22 cellular contexts compared by ENCODE assay signal in the genomic region with DNA sequence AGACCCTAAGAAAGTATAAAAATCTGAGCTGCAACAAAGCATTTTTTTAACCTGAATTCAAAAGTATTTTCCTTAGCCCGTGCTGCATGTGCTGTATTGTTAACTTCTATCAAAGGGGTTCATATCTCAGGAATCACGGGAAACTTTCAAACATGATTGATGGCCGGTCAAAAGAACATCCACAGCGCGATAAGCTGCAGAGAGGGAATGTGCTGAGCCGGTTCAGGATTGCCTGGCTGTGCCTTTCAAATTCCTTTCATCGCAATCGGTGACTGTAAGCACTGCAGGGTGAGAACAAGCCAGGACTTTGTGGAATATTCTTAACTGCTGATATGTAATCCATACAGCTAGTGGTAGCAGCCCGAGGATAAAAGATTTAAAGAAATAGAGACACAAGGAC.
DNase-seq lines count a peak whose midpoint lies in the region; ATAC-seq, FAIRE-seq and TF ChIP-seq lines count a peak whose summit lies in the region.
"Had no signal": no experiment of that assay in that cellular context is flagged by ENCODE, and none has a peak within 500 bp of the region (broad histone marks: within the 10 kb centered on the region; RNA-seq: fewer than 3 reads in every experiment).

No MANE protein-coding gene starts in this region.

- TF ChIP-seq CTCF in GM23338 (conservative IDR thresholded peaks at IDR 0.05; ENCODE audit: low read depth in 2 of 2) (no peak), K562 (IDR thresholded peaks at IDR 0.05 in 2 of 3, conservative IDR thresholded peaks at IDR 0.05 in 1 of 3; ENCODE audit: insufficient read depth in 2 of 3, low read depth in 1 of 3, low read length in 3 of 3) (no peak)

- TF ChIP-seq EP300 in K562 (IDR thresholded peaks at IDR 0.05; ENCODE audit: low read length), result no peak

- no peak for FAIRE-seq in K562 (lab: Jason Lieb, UNC)
- FAIRE-seq: GM12891 had no signal

- H3K36me3 ChIP-seq in GM23338 (ENCODE audit: insufficient read depth) (no peaks in the 10 kb centered on the region), K562 (ENCODE audit: control insufficient read depth, insufficient read depth, low read length) (no peaks in the 10 kb centered on the region), trophoblast cell (ENCODE audit: control insufficient read depth in 1 of 2, insufficient read depth in 2 of 2, low read length in 2 of 2) (no peaks in the 10 kb centered on the region)

- no peak for TF ChIP-seq RAD21 in K562 (CRISPR knock-in tag; conservative IDR thresholded peaks at IDR 0.05 in 1 of 2, IDR thresholded peaks at IDR 0.05 in 1 of 2)

- DNase-seq in GM23338 (ENCODE audit: low spot score) (no peak), K562 (ENCODE audit: extremely low read depth in 1 of 4, low spot score in 3 of 4) (no peak), left ventricle myocardium superior (no peak), trophoblast cell (peak; percentile 33 to 39)
- no peak for DNase-seq in activated naive CD4-positive, alpha-beta T cell (lab: John Stamatoyannopoulos, UW)
- DNase-seq: activated CD4-positive, alpha-beta T cell treated with anti-CD3 and anti-CD28 coated beads, Interleukin-2, amount 10 ng/mL, durations not matched to agents 7 days and 5 days; activated CD8-positive, alpha-beta memory T cell treated with anti-CD3 and anti-CD28 coated beads, Interleukin-2, amount 50 U/mL, for 4 hours; activated naive CD8-positive, alpha-beta T cell treated with anti-CD3 and anti-CD28 coated beads, Interleukin-2, amount 50 U/mL, for 24 hours; CD4-positive, CD25-positive, alpha-beta regulatory T cell; central memory CD4-positive, alpha-beta T cell; effector CD8-positive, alpha-beta T cell; H9; naive thymus-derived CD4-positive, alpha-beta T cell; NCI-H1694; NCI-H446; RPMI8226; stimulated activated CD4-positive, alpha-beta T cell treated with anti-CD3 and anti-CD28 coated beads, Interleukin-12 subunit alpha, Interleukin-12 subunit beta, amount 100 ng/mL, for 4 hours had no signal

- 0 out of 2 replicates have a peak, but pooled peaks cover 4% of the 10 kb centered on the region for H3K9me2 ChIP-seq in GM23338 (ENCODE audit: insufficient read depth)

- POLR2A ChIA-PET in K562 (lab: Yijun Ruan, JAX), result no interaction called here

- H3K27me3 ChIP-seq in GM23338 (ENCODE audit: insufficient read depth) (no peaks in the 10 kb centered on the region), K562 (ENCODE audit: control insufficient read depth in 2 of 2, insufficient read depth in 2 of 2, low read length in 2 of 2) (no peaks in the 10 kb centered on the region), trophoblast cell (ENCODE audit: insufficient read depth, low read length) (no peaks in the 10 kb centered on the region)

- H3K27ac ChIP-seq in GM23338 (ENCODE audit: low read depth), result no peak overlapping the region
- no peak overlapping the region for H3K27ac ChIP-seq in K562 (ENCODE audit: extremely low read depth, low read depth, low read length)
- no peak overlapping the region for H3K27ac ChIP-seq in trophoblast cell (ENCODE audit: low read depth, low read length)
- H3K27ac ChIP-seq: HL-60 had no signal

- no peaks in the 10 kb centered on the region for H3K9me1 ChIP-seq in K562 (ENCODE audit: control insufficient read depth, insufficient read depth, low read length)

- no peak overlapping the region for H3K18ac ChIP-seq in trophoblast cell (ENCODE audit: low read length)

- CTCF ChIA-PET in K562 (lab: Yijun Ruan, JAX; ENCODE audit: low intra/inter-chr PET ratio), result no interaction called here

- no peak overlapping the region for H4K12ac ChIP-seq in trophoblast cell (ENCODE audit: low read depth, low read length)

- H3K14ac ChIP-seq in trophoblast cell (ENCODE audit: low read length), result no peak overlapping the region

- no peak overlapping the region for H4K91ac ChIP-seq in trophoblast cell (ENCODE audit: low read depth, low read length)

- no peaks in the 10 kb centered on the region for H3K4me1 ChIP-seq in GM23338 (ENCODE audit: insufficient read depth)
- no peaks in the 10 kb centered on the region for H3K4me1 ChIP-seq in K562 (replicated peaks in 1 of 2; ENCODE audit: control insufficient read depth in 2 of 2, insufficient read depth in 2 of 2, low read length in 2 of 2)
- no peaks in the 10 kb centered on the region for H3K4me1 ChIP-seq in trophoblast cell (ENCODE audit: control insufficient read depth in 1 of 2, insufficient read depth in 2 of 2, low read length in 2 of 2)

- no peak overlapping the region for H2BK12ac ChIP-seq in trophoblast cell (ENCODE audit: low read length)

- H3K4me3 Mint-ChIP-seq in GM23338, result no peak overlapping the region
- H3K4me3 Mint-ChIP-seq: activated CD4-positive, alpha-beta T cell treated with anti-CD3 and anti-CD28 coated beads, Interleukin-2, amount 10 ng/mL, durations not matched to agents 7 days and 5 days; activated naive CD8-positive, alpha-beta T cell treated with anti-CD3 and anti-CD28 coated beads, Interleukin-2, amount 50 U/mL, for 24 hours; CD4-positive, CD25-positive, alpha-beta regulatory T cell; H9; naive thymus-derived CD4-positive, alpha-beta T cell had no signal

- no peak overlapping the region for H3K9ac ChIP-seq in K562 (ENCODE audit: insufficient read depth in 1 of 2, low read depth in 2 of 2, low read length in 2 of 2)
- H3K9ac ChIP-seq in trophoblast cell (ENCODE audit: low read length), result no peak overlapping the region

- H2AK5ac ChIP-seq in trophoblast cell (ENCODE audit: low read length), result no peak overlapping the region

- no peaks in the 10 kb centered on the region for H3K79me1 ChIP-seq in trophoblast cell (ENCODE audit: low read length)

- H2BK5ac ChIP-seq in trophoblast cell (ENCODE audit: low read depth, low read length, poor library complexity), result no peak overlapping the region

- TF ChIP-seq POLR2A in K562 (conservative IDR thresholded peaks at IDR 0.05), result no peak

- no peak overlapping the region for H3K4ac ChIP-seq in trophoblast cell (ENCODE audit: low read depth, low read length)

- H3K27me3 Mint-ChIP-seq in GM23338 (ENCODE audit: insufficient read depth, low read depth, poor library complexity), result no peaks in the 10 kb centered on the region

- WGBS in K562 (ENCODE audit: insufficient coverage, low coverage, missing lambda C conversion rate), result 3% methylated on average over 9 of the region's 9 CpGs
- WGBS in trophoblast cell (ENCODE audit: extremely low coverage, insufficient coverage, insufficient read length), result no CpG with 5 or more reads among the region's 9 CpGs

- no peak overlapping the region for H4K8ac ChIP-seq in trophoblast cell (ENCODE audit: low read depth, low read length)

- no peaks in the 10 kb centered on the region for H3F3A ChIP-seq in GM23338 (replicated peaks; ENCODE audit: low read depth)

- no peaks in the 10 kb centered on the region for H3K36me3 Mint-ChIP-seq in GM23338 (ENCODE audit: low read depth)
- H3K36me3 Mint-ChIP-seq: CD4-positive, CD25-positive, alpha-beta regulatory T cell; naive thymus-derived CD4-positive, alpha-beta T cell had no signal

- H3K79me2 ChIP-seq in GM23338 (replicated peaks; ENCODE audit: insufficient read depth) (no peaks in the 10 kb centered on the region), K562 (ENCODE audit: control insufficient read depth, insufficient read depth, low read length) (no peaks in the 10 kb centered on the region), trophoblast cell (ENCODE audit: control insufficient read depth, insufficient read depth, low read length, poor library complexity) (no peaks in the 10 kb centered on the region)

- H2AFZ ChIP-seq in GM23338, result peak overlapping the region; percentile 96
- H2AFZ ChIP-seq in K562 (ENCODE audit: low read depth, low read length), result no peak overlapping the region
- H2AFZ ChIP-seq in trophoblast cell (ENCODE audit: insufficient read depth, low read length, poor library complexity), result no peak overlapping the region

- peaks cover 5% of the 10 kb centered on the region; the same call in 1 of the 3 replicates for H3K4me1 Mint-ChIP-seq in GM23338
- H3K4me1 Mint-ChIP-seq: activated CD4-positive, alpha-beta T cell treated with anti-CD3 and anti-CD28 coated beads, Interleukin-2, amount 10 ng/mL, durations not matched to agents 7 days and 5 days; activated naive CD8-positive, alpha-beta T cell treated with anti-CD3 and anti-CD28 coated beads, Interleukin-2, amount 50 U/mL, for 24 hours; CD4-positive, CD25-positive, alpha-beta regulatory T cell; naive thymus-derived CD4-positive, alpha-beta T cell had no signal

- ATAC-seq in GM23338, result peak; percentile 70
- ATAC-seq in K562, result no peak
- peak; percentile 91 for ATAC-seq in left ventricle myocardium superior
- ATAC-seq in HG02588 (IDR thresholded peaks at IDR 0.05; ENCODE audit: unreplicated experiment), result no peak
- no peak for ATAC-seq in GM18868 (IDR thresholded peaks at IDR 0.05; ENCODE audit: unreplicated experiment)
- no peak for ATAC-seq in GM18907 (IDR thresholded peaks at IDR 0.05; ENCODE audit: unreplicated experiment)
- ATAC-seq: activated naive CD8-positive, alpha-beta T cell treated with anti-CD3 and anti-CD28 coated beads, Interleukin-2, amount 50 U/mL, for 24 hours; naive thymus-derived CD4-positive, alpha-beta T cell had no signal

- H3K4me3 ChIP-seq in GM23338, result no peak overlapping the region
- no peak overlapping the region for H3K4me3 ChIP-seq in K562
- H3K4me3 ChIP-seq in trophoblast cell (ENCODE audit: low read depth, low read length), result no peak overlapping the region

- H3K4me2 ChIP-seq in GM23338 (no peak overlapping the region), K562 (ENCODE audit: insufficient read depth, low read length) (no peak overlapping the region), trophoblast cell (ENCODE audit: low read length) (no peak overlapping the region)

- intact Hi-C loops in K562 (cut with micrococcal nuclease), result no loop called here
- intact Hi-C loops in left ventricle myocardium superior (cut with micrococcal nuclease), result no loop called here

- H3K23ac ChIP-seq in trophoblast cell (ENCODE audit: low read length), result no peak overlapping the region

- H4K20me1 ChIP-seq in GM23338 (replicated peaks; ENCODE audit: insufficient read depth), result no peaks in the 10 kb centered on the region
- no peaks in the 10 kb centered on the region for H4K20me1 ChIP-seq in K562 (replicated peaks; ENCODE audit: control insufficient read depth, insufficient read depth, low read length)

- BruUV-seq in K562 (replicated peaks; lab: Mats Ljungman, UMichigan), result no TSS peak

- no peaks in the 10 kb centered on the region for H3K9me3 Mint-ChIP-seq in GM23338
- H3K9me3 Mint-ChIP-seq: activated CD4-positive, alpha-beta T cell treated with anti-CD3 and anti-CD28 coated beads, Interleukin-2, amount 10 ng/mL, durations not matched to agents 7 days and 5 days; activated naive CD8-positive, alpha-beta T cell treated with anti-CD3 and anti-CD28 coated beads, Interleukin-2, amount 50 U/mL, for 24 hours; H9 had no signal

- no peak overlapping the region for H3K27ac Mint-ChIP-seq in GM23338
- H3K27ac Mint-ChIP-seq: activated CD4-positive, alpha-beta T cell treated with anti-CD3 and anti-CD28 coated beads, Interleukin-2, amount 10 ng/mL, durations not matched to agents 7 days and 5 days; activated naive CD8-positive, alpha-beta T cell treated with anti-CD3 and anti-CD28 coated beads, Interleukin-2, amount 50 U/mL, for 24 hours; H9; naive thymus-derived CD4-positive, alpha-beta T cell had no signal

- in situ Hi-C loops in K562 (cut with MboI), result no loop called here

- H3K9me3 ChIP-seq in K562 (replicated peaks; ENCODE audit: control insufficient read depth, insufficient read depth, low read depth, low read length), result no peaks in the 10 kb centered on the region
- H3K9me3 ChIP-seq in trophoblast cell (ENCODE audit: insufficient read depth, low read depth, low read length), result no peaks in the 10 kb centered on the region

- no peak overlapping the region for H2BK120ac ChIP-seq in trophoblast cell (ENCODE audit: insufficient read depth, low read length, poor library complexity)

Comparison
In these comparisons a context has a peak if more than half of its experiments do, and no peak if none do; other contexts are left out.
1. ATAC-seq: peak in GM23338 (single experiment) and left ventricle myocardium superior (single experiment); none in K562 (single experiment), HG02588 (single experiment), GM18868 (single experiment) and GM18907 (single experiment).
2. DNase-seq: peak in trophoblast cell (2 of 2); none in GM23338 (single experiment), K562 (0 of 4), left ventricle myocardium superior (single experiment) and activated naive CD4-positive, alpha-beta T cell (0 of 4).